ENCODE assay signal across 9 cellular contexts in genomic region chr5:112878760-112879159, GRCh38. TPM values are rescaled to one million over a fixed set of nuclear protein-coding genes. Genes with fewer than 3 reads are reported as not detected.
A peak's percentile ranks its signal among the peaks of the same experiment; 100 is the strongest.
DNase-seq lines count a peak whose midpoint lies in the region; ATAC-seq and TF ChIP-seq lines count a peak whose summit lies in the region.
"Had no signal": no experiment of that assay in that cellular context is flagged by ENCODE, and none has a peak within 500 bp of the region (broad histone marks: within the 10 kb centered on the region; RNA-seq: fewer than 3 reads in every experiment).

No MANE protein-coding gene starts in this region.

- no peak for TF ChIP-seq CTCF in Calu3 (IDR thresholded peaks at IDR 0.05; ENCODE audit: unreplicated experiment)
- no peak for TF ChIP-seq CTCF in A673 (conservative IDR thresholded peaks at IDR 0.05; ENCODE audit: low read depth, low read length)

- H3K4me1 Mint-ChIP-seq in Calu3 (ENCODE audit: low read depth, unreplicated experiment) = peaks cover 22% of the 10 kb centered on the region
- peaks cover 22 to 42% (median 30%) of the 10 kb centered on the region in 7 donors for H3K4me1 Mint-ChIP-seq in naive thymus-derived CD4-positive, alpha-beta T cell

- H3K27me3 ChIP-seq in naive thymus-derived CD4-positive, alpha-beta T cell (ENCODE audit: control insufficient read depth in 2 of 2, insufficient read depth in 2 of 2, low read length in 2 of 2) = no peaks in the 10 kb centered on the region
- no peaks in the 10 kb centered on the region for H3K27me3 ChIP-seq in A673 (replicated peaks; ENCODE audit: insufficient read depth, low read depth, low read length, poor library complexity)
- H3K27me3 ChIP-seq: heart right ventricle had no signal

- POLR2A ChIA-PET in naive thymus-derived CD4-positive, alpha-beta T cell (lab: Charles Lee) = interaction anchor here (1.2 kb wide), 1 partner anchor 17 kb away, joined by 3 read pairs; the partner anchor contains the start of gene SRP19
- POLR2A ChIA-PET in A673 (lab: Charles Lee; ENCODE audit: low non-redundant PET) = no interaction called here

- H3K4me1 ChIP-seq in naive thymus-derived CD4-positive, alpha-beta T cell (ENCODE audit: control insufficient read depth in 2 of 2, insufficient read depth in 2 of 2, low read length in 2 of 2) = peaks cover 5 to 21% of the 10 kb centered on the region in 2 donors
- H3K4me1 ChIP-seq in A673 (ENCODE audit: insufficient read depth, low read length, poor library complexity, severe bottlenecking) = no peaks in the 10 kb centered on the region

- no peaks in the 10 kb centered on the region for H3K9me3 ChIP-seq in naive thymus-derived CD4-positive, alpha-beta T cell (ENCODE audit: control insufficient read depth in 2 of 3, low read length in 3 of 3)
- no peaks in the 10 kb centered on the region for H3K9me3 ChIP-seq in A673 (ENCODE audit: low read depth, low read length, poor library complexity, severe bottlenecking)
- H3K9me3 ChIP-seq: heart right ventricle had no signal

- H3K27ac ChIP-seq in naive thymus-derived CD4-positive, alpha-beta T cell (ENCODE audit: low read depth, low read length) = peak overlapping the region; percentile 15
- no peak overlapping the region for H3K27ac ChIP-seq in A673 (ENCODE audit: low read depth, low read length, poor library complexity, severe bottlenecking)

- H3K9me3 Mint-ChIP-seq in Calu3 (ENCODE audit: low read depth, unreplicated experiment) = no peaks in the 10 kb centered on the region
- no peaks in the 10 kb centered on the region for H3K9me3 Mint-ChIP-seq in naive thymus-derived CD4-positive, alpha-beta T cell

- ATAC-seq in naive thymus-derived CD4-positive, alpha-beta T cell = peak; percentile 69
- no peak for ATAC-seq in HG02571 (IDR thresholded peaks at IDR 0.05; ENCODE audit: unreplicated experiment)
- ATAC-seq: heart right ventricle had no signal

- BruUV-seq in Calu3 (replicated peaks; lab: Mats Ljungman, UMichigan) (no TSS peak), A673 (replicated peaks; lab: Mats Ljungman, UMichigan) (no TSS peak)

- CTCF ChIA-PET in Calu3 (lab: Charles Lee) = interaction anchor here (0.8 to 1.7 kb wide), 3 partner anchors 30 to 98 kb away, joined by 4 to 6 read pairs (median 5); partner anchors contain the start of genes DCP2 and REEP5
- CTCF ChIA-PET in naive thymus-derived CD4-positive, alpha-beta T cell (lab: Charles Lee) = interaction anchor here (0.6 kb wide), 1 partner anchor 1347 kb away, joined by 5 read pairs; no protein-coding TSS in a partner anchor
- CTCF ChIA-PET in A673 (lab: Charles Lee) = no interaction called here

- no peaks in the 10 kb centered on the region for H3K27me3 Mint-ChIP-seq in Calu3 (ENCODE audit: unreplicated experiment)
- no peaks in the 10 kb centered on the region for H3K27me3 Mint-ChIP-seq in naive thymus-derived CD4-positive, alpha-beta T cell

- peaks cover 0 to 23% (median 3%) of the 10 kb centered on the region in 3 experiments for H3K36me3 ChIP-seq in naive thymus-derived CD4-positive, alpha-beta T cell (ENCODE audit: control insufficient read depth in 2 of 3, insufficient read depth in 3 of 3, low read length in 3 of 3)
- peaks cover 28% of the 10 kb centered on the region for H3K36me3 ChIP-seq in A673 (ENCODE audit: insufficient read depth, low read length, poor library complexity, severe bottlenecking)

- intact Hi-C loops in Calu3 (cut with micrococcal nuclease; ENCODE audit: unreplicated experiment) (no loop called here), A673 (cut with micrococcal nuclease; ENCODE audit: unreplicated experiment) (no loop called here)
- intact Hi-C loops in naive thymus-derived CD4-positive, alpha-beta T cell (cut with micrococcal nuclease) = loop anchor here (1.0 to 5.0 kb wide), 9 partner anchors 9 to 99 kb away; partner anchors contain the start of genes DCP2 (in 2 of the 2), SRP19 (in 2 of the 2) and REEP5 (in 1 of the 2)

- DNase-seq in Calu3 = peak; percentile 25
- DNase-seq in HT1080 (ENCODE audit: low read depth) = peak; percentile 44
- DNase-seq in activated T-helper 9 cell treated with anti-CD3 and anti-CD28 coated beads, Interleukin-2, amount 50 U/mL, for 16 hours (ENCODE audit: low read depth) = peak; percentile 31
- DNase-seq in naive thymus-derived CD4-positive, alpha-beta T cell = peak in 6 of 9 donors; percentile 5 to 58 (median 14)
- DNase-seq in A673 (ENCODE audit: low spot score) = no peak
- no peak for DNase-seq in NCI-H187 (lab: John Stamatoyannopoulos, UW)
- no peak for DNase-seq in anterior cingulate cortex (lab: John Stamatoyannopoulos, UW)
- DNase-seq: heart right ventricle had no signal

- H3K36me3 Mint-ChIP-seq in Calu3 (ENCODE audit: insufficient read depth, unreplicated experiment) = peaks cover 38% of the 10 kb centered on the region
- H3K36me3 Mint-ChIP-seq in naive thymus-derived CD4-positive, alpha-beta T cell = peaks cover 0 to 36% (median 17%) of the 10 kb centered on the region in 5 donors

- no peak overlapping the region for H3K4me3 Mint-ChIP-seq in Calu3 (ENCODE audit: low read depth, unreplicated experiment)
- H3K4me3 Mint-ChIP-seq in naive thymus-derived CD4-positive, alpha-beta T cell = peak overlapping the region in 6 of 10 donors; percentile 1 to 67 (median 16)

- peak overlapping the region; percentile 8 for H3K4me3 ChIP-seq in naive thymus-derived CD4-positive, alpha-beta T cell (ENCODE audit: low read length)
- H3K4me3 ChIP-seq in A673 (ENCODE audit: low read depth, low read length, poor library complexity, severe bottlenecking) = no peak overlapping the region
- H3K4me3 ChIP-seq: heart right ventricle had no signal

- H3K27ac Mint-ChIP-seq in Calu3 (ENCODE audit: unreplicated experiment) = peak overlapping the region; percentile 75
- H3K27ac Mint-ChIP-seq in naive thymus-derived CD4-positive, alpha-beta T cell = peak overlapping the region in 8 of 9 donors; percentile 1 to 90 (median 68)

RNA-seq across cellular contexts. Expression of gene SRP19, which starts 17.7 kb away (rescaled TPM):
- 65.5 and 67.0 TPM in 2 replicates for total RNA-seq in Calu3 (2022)
- 75.9 and 81.1 TPM in 2 replicates for total RNA-seq in HT1080 (2014; rRNA removed; shearing (Covaris generic))
- polyA plus RNA-seq in HT1080 (2015; cell fraction: cytosol; rRNA removed) = 119 and 136 TPM in 2 replicates
- polyA plus RNA-seq in HT1080 (2015; cell fraction: nucleus; rRNA removed) = 65.4 and 70.4 TPM in 2 replicates
- total RNA-seq in naive thymus-derived CD4-positive, alpha-beta T cell = 10 to 100 TPM; 34.2 to 70.9 (median 41.5) TPM
- 100 to 1,000 TPM; 113 to 115 TPM for polyA plus RNA-seq in naive thymus-derived CD4-positive, alpha-beta T cell
- 72.4 and 73.9 TPM in 2 replicates for total RNA-seq in A673 (2021)

RNA-seq across cellular contexts. Expression of gene REEP5, which starts 43.3 kb away (rescaled TPM):
- total RNA-seq in Calu3 (2022) (123 and 130 TPM in 2 replicates), A673 (2021) (42.8 and 50.5 TPM in 2 replicates)
- total RNA-seq in HT1080 (2014; rRNA removed; shearing (Covaris generic)) = 34.9 and 70.2 TPM in 2 replicates
- 43.1 and 53.0 TPM in 2 replicates for polyA plus RNA-seq in HT1080 (2015; cell fraction: cytosol; rRNA removed)
- polyA plus RNA-seq in HT1080 (2015; cell fraction: nucleus; rRNA removed) = 24.8 and 30.1 TPM in 2 replicates
- total RNA-seq in naive thymus-derived CD4-positive, alpha-beta T cell = 10 to 100 TPM; 16.4 to 83.9 (median 30.0) TPM
- 10 to 100 TPM; 28.4 to 33.4 TPM for polyA plus RNA-seq in naive thymus-derived CD4-positive, alpha-beta T cell

Comparison
In these comparisons a context has a peak if more than half of its experiments do, and no peak if none do; other contexts are left out.
1. DNase-seq: peak in Calu3 (single experiment), HT1080 (single experiment), activated T-helper 9 cell treated with anti-CD3 and anti-CD28 coated beads, Interleukin-2, amount 50 U/mL, for 16 hours (single experiment) and naive thymus-derived CD4-positive, alpha-beta T cell (6 of 9); none in A673 (single experiment), NCI-H187 (0 of 2) and anterior cingulate cortex (0 of 58).
2. intact Hi-C loops: an anchor here in naive thymus-derived CD4-positive, alpha-beta T cell (1.0 to 5.0 kb wide); none called in Calu3 and A673.